1 cellular context compared by ENCODE assay signal in the genomic region with DNA sequence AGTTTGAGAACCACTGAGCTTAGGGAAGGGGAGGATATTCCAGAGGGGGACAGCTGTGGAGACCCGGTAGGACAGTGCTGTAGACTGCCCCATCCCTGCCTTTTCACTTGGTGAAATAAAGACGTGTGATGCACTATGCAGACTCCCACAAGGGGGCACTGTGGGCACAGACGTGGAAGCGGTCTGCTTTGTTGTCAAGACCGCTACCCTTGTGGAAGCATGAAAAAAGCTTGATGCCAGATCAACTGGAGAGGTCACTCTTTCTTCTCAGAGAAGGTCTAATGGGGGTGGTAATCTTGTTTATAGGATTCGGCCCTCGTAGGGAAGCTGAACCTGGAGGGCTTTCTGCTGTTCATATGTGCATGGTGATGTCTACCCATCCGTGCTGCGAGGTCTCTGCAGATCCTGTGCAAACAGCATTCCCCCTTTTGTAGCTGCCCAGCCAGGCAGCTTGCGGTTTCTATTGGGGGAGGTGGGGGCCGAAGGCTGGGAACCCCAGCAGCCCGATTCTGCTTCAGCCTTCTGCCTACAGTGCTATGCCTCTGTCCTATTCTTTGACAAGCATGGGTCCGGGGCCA.
TF ChIP-seq lines count a peak whose summit lies in the region.

No MANE protein-coding gene starts in this region.

TF ChIP-seq in GM23338, 12 proteins besides CTCF, POLR2A, EP300 and RAD21 (continued from another document):
- TF ChIP-seq, protein P1, sequence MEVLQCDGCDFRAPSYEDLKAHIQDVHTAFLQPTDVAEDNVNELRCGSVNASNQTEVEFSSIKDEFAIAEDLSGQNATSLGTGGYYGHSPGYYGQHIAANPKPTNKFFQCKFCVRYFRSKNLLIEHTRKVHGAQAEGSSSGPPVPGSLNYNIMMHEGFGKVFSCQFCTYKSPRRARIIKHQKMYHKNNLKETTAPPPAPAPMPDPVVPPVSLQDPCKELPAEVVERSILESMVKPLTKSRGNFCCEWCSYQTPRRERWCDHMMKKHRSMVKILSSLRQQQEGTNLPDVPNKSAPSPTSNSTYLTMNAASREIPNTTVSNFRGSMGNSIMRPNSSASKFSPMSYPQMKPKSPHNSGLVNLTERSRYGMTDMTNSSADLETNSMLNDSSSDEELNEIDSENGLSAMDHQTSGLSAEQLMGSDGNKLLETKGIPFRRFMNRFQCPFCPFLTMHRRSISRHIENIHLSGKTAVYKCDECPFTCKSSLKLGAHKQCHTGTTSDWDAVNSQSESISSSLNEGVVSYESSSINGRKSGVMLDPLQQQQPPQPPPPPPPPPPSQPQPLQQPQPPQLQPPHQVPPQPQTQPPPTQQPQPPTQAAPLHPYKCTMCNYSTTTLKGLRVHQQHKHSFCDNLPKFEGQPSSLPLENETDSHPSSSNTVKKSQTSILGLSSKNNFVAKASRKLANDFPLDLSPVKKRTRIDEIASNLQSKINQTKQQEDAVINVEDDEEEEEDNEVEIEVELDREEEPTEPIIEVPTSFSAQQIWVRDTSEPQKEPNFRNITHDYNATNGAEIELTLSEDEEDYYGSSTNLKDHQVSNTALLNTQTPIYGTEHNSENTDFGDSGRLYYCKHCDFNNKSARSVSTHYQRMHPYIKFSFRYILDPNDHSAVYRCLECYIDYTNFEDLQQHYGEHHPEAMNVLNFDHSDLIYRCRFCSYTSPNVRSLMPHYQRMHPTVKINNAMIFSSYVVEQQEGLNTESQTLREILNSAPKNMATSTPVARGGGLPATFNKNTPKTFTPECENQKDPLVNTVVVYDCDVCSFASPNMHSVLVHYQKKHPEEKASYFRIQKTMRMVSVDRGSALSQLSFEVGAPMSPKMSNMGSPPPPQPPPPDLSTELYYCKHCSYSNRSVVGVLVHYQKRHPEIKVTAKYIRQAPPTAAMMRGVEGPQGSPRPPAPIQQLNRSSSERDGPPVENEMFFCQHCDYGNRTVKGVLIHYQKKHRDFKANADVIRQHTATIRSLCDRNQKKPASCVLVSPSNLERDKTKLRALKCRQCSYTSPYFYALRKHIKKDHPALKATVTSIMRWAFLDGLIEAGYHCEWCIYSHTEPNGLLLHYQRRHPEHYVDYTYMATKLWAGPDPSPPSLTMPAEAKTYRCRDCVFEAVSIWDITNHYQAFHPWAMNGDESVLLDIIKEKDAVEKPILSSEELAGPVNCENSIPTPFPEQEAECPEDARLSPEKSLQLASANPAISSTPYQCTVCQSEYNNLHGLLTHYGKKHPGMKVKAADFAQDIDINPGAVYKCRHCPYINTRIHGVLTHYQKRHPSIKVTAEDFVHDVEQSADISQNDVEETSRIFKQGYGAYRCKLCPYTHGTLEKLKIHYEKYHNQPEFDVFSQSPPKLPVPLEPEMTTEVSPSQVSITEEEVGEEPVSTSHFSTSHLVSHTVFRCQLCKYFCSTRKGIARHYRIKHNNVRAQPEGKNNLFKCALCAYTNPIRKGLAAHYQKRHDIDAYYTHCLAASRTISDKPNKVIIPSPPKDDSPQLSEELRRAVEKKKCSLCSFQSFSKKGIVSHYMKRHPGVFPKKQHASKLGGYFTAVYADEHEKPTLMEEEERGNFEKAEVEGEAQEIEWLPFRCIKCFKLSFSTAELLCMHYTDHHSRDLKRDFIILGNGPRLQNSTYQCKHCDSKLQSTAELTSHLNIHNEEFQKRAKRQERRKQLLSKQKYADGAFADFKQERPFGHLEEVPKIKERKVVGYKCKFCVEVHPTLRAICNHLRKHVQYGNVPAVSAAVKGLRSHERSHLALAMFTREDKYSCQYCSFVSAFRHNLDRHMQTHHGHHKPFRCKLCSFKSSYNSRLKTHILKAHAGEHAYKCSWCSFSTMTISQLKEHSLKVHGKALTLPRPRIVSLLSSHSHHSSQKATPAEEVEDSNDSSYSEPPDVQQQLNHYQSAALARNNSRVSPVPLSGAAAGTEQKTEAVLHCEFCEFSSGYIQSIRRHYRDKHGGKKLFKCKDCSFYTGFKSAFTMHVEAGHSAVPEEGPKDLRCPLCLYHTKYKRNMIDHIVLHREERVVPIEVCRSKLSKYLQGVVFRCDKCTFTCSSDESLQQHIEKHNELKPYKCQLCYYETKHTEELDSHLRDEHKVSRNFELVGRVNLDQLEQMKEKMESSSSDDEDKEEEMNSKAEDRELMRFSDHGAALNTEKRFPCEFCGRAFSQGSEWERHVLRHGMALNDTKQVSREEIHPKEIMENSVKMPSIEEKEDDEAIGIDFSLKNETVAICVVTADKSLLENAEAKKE (CRISPR knock-in tag; IDR thresholded peaks at IDR 0.05), result peak; percentile 51; the same call in 1 of the 2 replicates
- no peak for TF ChIP-seq EZH2 (IDR thresholded peaks at IDR 0.05; ENCODE audit: low read depth, unreplicated experiment)
TF ChIP-seq in GM23338: peak in this region for 1.
